Comparison of ENCODE assay signal across 8 cellular contexts in the genomic region with DNA sequence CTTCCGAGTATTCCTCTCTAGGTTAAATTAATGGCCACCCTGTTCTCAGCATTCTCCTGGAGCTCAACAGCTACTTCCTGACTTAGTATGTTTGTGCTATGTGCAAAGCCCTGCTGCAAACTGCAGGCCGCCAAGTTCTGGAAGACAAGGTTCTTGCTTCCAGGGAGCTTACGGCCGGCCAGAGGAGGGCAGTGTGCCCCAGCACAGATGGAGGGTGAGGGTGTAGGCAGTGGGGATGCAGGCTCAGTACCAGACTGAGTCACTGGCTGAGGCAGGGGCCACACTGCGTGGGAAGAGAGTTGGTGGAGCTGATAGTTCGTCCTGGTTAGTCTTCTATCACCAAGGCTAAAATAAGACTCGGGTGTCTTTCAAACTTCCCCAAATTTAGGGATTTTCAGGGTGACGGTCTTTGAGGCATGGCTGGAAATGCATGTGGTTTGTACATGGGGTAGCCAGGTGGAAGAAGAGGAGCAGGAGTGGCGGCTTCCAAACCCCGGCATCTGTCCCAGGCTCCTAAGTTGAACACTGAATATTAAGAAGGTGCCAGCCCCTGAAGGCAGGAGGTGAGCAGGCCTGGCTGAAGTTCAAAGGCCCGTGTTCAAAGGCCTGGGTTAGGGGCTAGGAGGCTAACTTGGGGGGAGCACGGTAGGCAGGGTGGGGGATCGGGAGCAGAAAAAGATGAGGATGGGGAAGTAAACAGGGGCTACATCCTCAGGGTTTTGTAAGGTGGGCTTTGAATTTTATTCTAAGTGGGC. TPM values are rescaled to one million over a fixed set of nuclear protein-coding genes. Genes with fewer than 3 reads are reported as not detected.
DNase-seq lines count a peak whose midpoint lies in the region; ATAC-seq and TF ChIP-seq lines count a peak whose summit lies in the region.

No MANE protein-coding gene starts in this region.

- no peaks in the 10 kb centered on the region for H3K36me3 ChIP-seq in CD8-positive, alpha-beta T cell (ENCODE audit: insufficient read depth, low read length)

- peak; percentile 19 for DNase-seq in T-helper 2 cell treated with Interferon-gamma antibody and Interleukin-4, amounts not matched to agents 5 μg/mL and 100 μg/mL, for 36 hours (ENCODE audit: low spot score)
- no peak for DNase-seq in T-helper 2 cell
- DNase-seq in mesenteric fat pad (ENCODE audit: low spot score): peak; percentile 76
- no peak for DNase-seq in CD8-positive, alpha-beta T cell
- no peak for DNase-seq in activated T-helper 2 cell treated with anti-CD3 and anti-CD28 coated beads, Interferon-gamma antibody, Interleukin-2, Interleukin-4, amounts not matched to agents 10 μg/mL and 5 μg/mL and 100 μg/mL, durations not matched to agents 14 hours and 24 hours and 36 hours (ENCODE audit: low spot score)

- no peaks in the 10 kb centered on the region for H3K27me3 ChIP-seq in CD8-positive, alpha-beta T cell (ENCODE audit: insufficient read depth, low read length)

- no peaks in the 10 kb centered on the region for H3K9me3 Mint-ChIP-seq in T-helper 2 cell treated with Interferon-gamma antibody and Interleukin-4, amounts not matched to agents 5 μg/mL and 100 μg/mL, for 36 hours
- H3K9me3 Mint-ChIP-seq in IgD-negative memory B cell: no peaks in the 10 kb centered on the region
- no peaks in the 10 kb centered on the region for H3K9me3 Mint-ChIP-seq in CD8-positive, alpha-beta T cell
- H3K9me3 Mint-ChIP-seq in activated T-helper 2 cell treated with anti-CD3 and anti-CD28 coated beads, Interferon-gamma antibody, Interleukin-2, Interleukin-4, amounts not matched to agents 10 μg/mL and 5 μg/mL and 100 μg/mL, durations not matched to agents 14 hours and 24 hours and 36 hours: no peaks in the 10 kb centered on the region

- no peak overlapping the region for H3K4me3 ChIP-seq in CD8-positive, alpha-beta T cell (ENCODE audit: low read depth, low read length)

- no peak overlapping the region for H3K27ac Mint-ChIP-seq in T-helper 2 cell treated with Interferon-gamma antibody and Interleukin-4, amounts not matched to agents 5 μg/mL and 100 μg/mL, for 36 hours
- H3K27ac Mint-ChIP-seq in IgD-negative memory B cell: peak overlapping the region; percentile 7 to 83 (median 28)
- no peak overlapping the region for H3K27ac Mint-ChIP-seq in CD8-positive, alpha-beta T cell
- no peak overlapping the region for H3K27ac Mint-ChIP-seq in activated T-helper 2 cell treated with anti-CD3 and anti-CD28 coated beads, Interferon-gamma antibody, Interleukin-2, Interleukin-4, amounts not matched to agents 10 μg/mL and 5 μg/mL and 100 μg/mL, durations not matched to agents 14 hours and 24 hours and 36 hours

- intact Hi-C loops in CD8-positive, alpha-beta T cell (cut with DNase I, micrococcal nuclease): no loop called here
- intact Hi-C loops in activated T-helper 2 cell treated with anti-CD3 and anti-CD28 coated beads, Interferon-gamma antibody, Interleukin-2, Interleukin-4, amounts not matched to agents 10 μg/mL and 5 μg/mL and 100 μg/mL, durations not matched to agents 14 hours and 24 hours and 36 hours (cut with micrococcal nuclease): no loop called here

- H3K4me1 Mint-ChIP-seq in T-helper 2 cell treated with Interferon-gamma antibody and Interleukin-4, amounts not matched to agents 5 μg/mL and 100 μg/mL, for 36 hours (ENCODE audit: low read depth): peaks cover 32% of the 10 kb centered on the region
- peaks cover 24 to 38% (median 37%) of the 10 kb centered on the region in 3 donors for H3K4me1 Mint-ChIP-seq in IgD-negative memory B cell
- peaks cover 26% of the 10 kb centered on the region for H3K4me1 Mint-ChIP-seq in CD8-positive, alpha-beta T cell (ENCODE audit: low read depth)
- peaks cover 35% of the 10 kb centered on the region for H3K4me1 Mint-ChIP-seq in activated T-helper 2 cell treated with anti-CD3 and anti-CD28 coated beads, Interferon-gamma antibody, Interleukin-2, Interleukin-4, amounts not matched to agents 10 μg/mL and 5 μg/mL and 100 μg/mL, durations not matched to agents 14 hours and 24 hours and 36 hours (ENCODE audit: low read depth)

- H3K4me3 Mint-ChIP-seq in T-helper 2 cell treated with Interferon-gamma antibody and Interleukin-4, amounts not matched to agents 5 μg/mL and 100 μg/mL, for 36 hours: no peak overlapping the region
- peak overlapping the region in 2 of 4 donors; percentile 11 to 76 for H3K4me3 Mint-ChIP-seq in IgD-negative memory B cell
- no peak overlapping the region for H3K4me3 Mint-ChIP-seq in CD8-positive, alpha-beta T cell
- H3K4me3 Mint-ChIP-seq in activated T-helper 2 cell treated with anti-CD3 and anti-CD28 coated beads, Interferon-gamma antibody, Interleukin-2, Interleukin-4, amounts not matched to agents 10 μg/mL and 5 μg/mL and 100 μg/mL, durations not matched to agents 14 hours and 24 hours and 36 hours (ENCODE audit: low read depth): no peak overlapping the region

- peaks cover 20% of the 10 kb centered on the region for H3K4me1 ChIP-seq in CD8-positive, alpha-beta T cell (ENCODE audit: insufficient read depth, low read length)

- no peaks in the 10 kb centered on the region for H3K27me3 Mint-ChIP-seq in T-helper 2 cell treated with Interferon-gamma antibody and Interleukin-4, amounts not matched to agents 5 μg/mL and 100 μg/mL, for 36 hours (ENCODE audit: low read depth)
- H3K27me3 Mint-ChIP-seq in IgD-negative memory B cell: no peaks in the 10 kb centered on the region
- H3K27me3 Mint-ChIP-seq in CD8-positive, alpha-beta T cell (ENCODE audit: low read depth): no peaks in the 10 kb centered on the region
- no peaks in the 10 kb centered on the region for H3K27me3 Mint-ChIP-seq in activated T-helper 2 cell treated with anti-CD3 and anti-CD28 coated beads, Interferon-gamma antibody, Interleukin-2, Interleukin-4, amounts not matched to agents 10 μg/mL and 5 μg/mL and 100 μg/mL, durations not matched to agents 14 hours and 24 hours and 36 hours (ENCODE audit: low read depth)

- no peaks in the 10 kb centered on the region for H3K36me3 Mint-ChIP-seq in T-helper 2 cell treated with Interferon-gamma antibody and Interleukin-4, amounts not matched to agents 5 μg/mL and 100 μg/mL, for 36 hours (ENCODE audit: low read depth)
- H3K36me3 Mint-ChIP-seq in IgD-negative memory B cell: no peaks in the 10 kb centered on the region
- H3K36me3 Mint-ChIP-seq in CD8-positive, alpha-beta T cell: no peaks in the 10 kb centered on the region
- no peaks in the 10 kb centered on the region for H3K36me3 Mint-ChIP-seq in activated T-helper 2 cell treated with anti-CD3 and anti-CD28 coated beads, Interferon-gamma antibody, Interleukin-2, Interleukin-4, amounts not matched to agents 10 μg/mL and 5 μg/mL and 100 μg/mL, durations not matched to agents 14 hours and 24 hours and 36 hours (ENCODE audit: low read depth)

- CTCF ChIA-PET in CD8-positive, alpha-beta T cell (lab: Charles Lee): interaction anchor here (0.9 to 9.8 kb wide), 6 partner anchors 10 to 389 kb away, joined by 3 to 401 read pairs (median 36); a partner anchor contains a TSS

- ATAC-seq in CD8-positive, alpha-beta T cell: no peak
- ATAC-seq in GM21786 (IDR thresholded peaks at IDR 0.05; ENCODE audit: unreplicated experiment): no peak

- POLR2A ChIA-PET in CD8-positive, alpha-beta T cell (lab: Charles Lee): interaction anchor here (1.2 kb wide), 1 partner anchor 43 kb away, joined by 6 read pairs; a partner anchor contains a TSS

- H3K27ac ChIP-seq in angular gyrus (ENCODE audit: low read depth, low read length): peak overlapping the region; percentile 79
- H3K27ac ChIP-seq in CD8-positive, alpha-beta T cell (ENCODE audit: low read depth, low read length): no peak overlapping the region

- TF ChIP-seq CTCF in CD8-positive, alpha-beta T cell (IDR thresholded peaks at IDR 0.05): no peak

- no peaks in the 10 kb centered on the region for H3K9me3 ChIP-seq in CD8-positive, alpha-beta T cell (ENCODE audit: low read length)

RNA-seq across cellular contexts. Expression of a gene that starts 42.9 kb away (rescaled TPM):
- polyA plus RNA-seq in IgD-negative memory B cell: 4.7 TPM
- 70.2 TPM for total RNA-seq in mesenteric fat pad
- 100 to 1,000 TPM; 142 to 147 TPM for total RNA-seq in CD8-positive, alpha-beta T cell
- 68.8 and 80.3 TPM in 2 replicates for total RNA-seq in activated T-helper 2 cell treated with anti-CD3 and anti-CD28 coated beads, Interferon-gamma antibody, Interleukin-2, Interleukin-4, amounts not matched to agents 10 μg/mL and 5 μg/mL and 100 μg/mL, durations not matched to agents 14 hours and 24 hours and 36 hours

Comparison
In these comparisons a context has a peak if more than half of its experiments do, and no peak if none do; other contexts are left out.
1. DNase-seq: peak in T-helper 2 cell treated with Interferon-gamma antibody and Interleukin-4, amounts not matched to agents 5 μg/mL and 100 μg/mL, for 36 hours (single experiment) and mesenteric fat pad (single experiment); none in T-helper 2 cell (0 of 5), CD8-positive, alpha-beta T cell (0 of 7) and activated T-helper 2 cell treated with anti-CD3 and anti-CD28 coated beads, Interferon-gamma antibody, Interleukin-2, Interleukin-4, amounts not matched to agents 10 μg/mL and 5 μg/mL and 100 μg/mL, durations not matched to agents 14 hours and 24 hours and 36 hours (single experiment).
2. H3K27ac Mint-ChIP-seq: peak in IgD-negative memory B cell (3 of 3); none in T-helper 2 cell treated with Interferon-gamma antibody and Interleukin-4, amounts not matched to agents 5 μg/mL and 100 μg/mL, for 36 hours (single experiment), CD8-positive, alpha-beta T cell (single experiment) and activated T-helper 2 cell treated with anti-CD3 and anti-CD28 coated beads, Interferon-gamma antibody, Interleukin-2, Interleukin-4, amounts not matched to agents 10 μg/mL and 5 μg/mL and 100 μg/mL, durations not matched to agents 14 hours and 24 hours and 36 hours (single experiment).